8 cellular contexts compared by ENCODE assay signal in the genomic region with DNA sequence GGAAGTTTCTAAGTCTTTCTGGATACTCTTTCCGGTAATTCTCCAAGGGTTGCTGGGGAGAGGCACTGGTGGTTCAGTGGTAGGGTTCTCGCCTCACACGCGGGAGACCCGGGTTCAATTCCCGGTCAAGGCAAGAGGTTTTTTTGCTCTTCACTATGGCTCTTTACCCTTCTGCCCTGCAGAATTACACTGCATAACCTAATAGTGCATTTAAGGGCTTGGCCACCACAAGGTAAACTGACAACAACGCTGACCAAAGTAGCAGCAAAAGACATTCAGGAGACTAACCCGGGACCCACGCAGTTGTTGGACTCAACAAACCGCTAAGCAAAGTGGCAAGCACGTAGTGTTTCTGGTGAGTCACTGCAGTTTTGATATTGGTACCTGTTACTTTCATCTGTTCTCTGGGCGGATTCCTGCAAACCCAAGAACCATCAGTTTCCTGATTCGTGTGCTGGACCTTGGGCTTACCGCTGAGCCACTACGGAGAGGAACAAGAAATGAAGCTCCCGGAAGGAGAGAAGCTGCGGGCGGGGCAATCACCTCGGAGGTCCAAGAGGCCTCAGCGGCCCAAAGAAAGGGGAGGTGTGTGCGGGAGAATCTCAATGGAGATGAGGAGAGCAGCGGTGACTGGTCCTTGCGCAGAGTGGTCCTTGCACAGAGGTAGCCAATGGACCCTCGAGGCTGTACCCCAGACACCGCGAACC.
DNase-seq lines count a peak whose midpoint lies in the region; ATAC-seq, FAIRE-seq and TF ChIP-seq lines count a peak whose summit lies in the region.
"Not testable (repeated sequence)": the region's sequence is repeated elsewhere in the genome, so short reads cannot be mapped to it uniquely, and the experiment has no call there.

No MANE protein-coding gene starts in this region.

- not testable (repeated sequence) for H3K27me3 Mint-ChIP-seq in Caco-2 (ENCODE audit: insufficient read depth, unreplicated experiment); T-helper 17 cell; stimulated activated naive CD8-positive, alpha-beta T cell treated with anti-CD3 and anti-CD28 coated beads, Interleukin-15, amount 100 ng/mL, for 72 hours

- BruUV-seq in Caco-2 (replicated peaks; lab: Mats Ljungman, UMichigan) (TSS peak; percentile 100), mammary epithelial cell (replicated peaks; lab: Mats Ljungman, UMichigan) (TSS peak; percentile 99), HepG2 (replicated peaks; lab: Mats Ljungman, UMichigan) (TSS peak; percentile 96)

- H3K27ac Mint-ChIP-seq in Caco-2 (ENCODE audit: unreplicated experiment); T-helper 17 cell; stimulated activated naive CD8-positive, alpha-beta T cell treated with anti-CD3 and anti-CD28 coated beads, Interleukin-15, amount 100 ng/mL, for 72 hours: not testable (repeated sequence)

- POLR2A ChIA-PET in Caco-2 (lab: Charles Lee); HepG2 (lab: Yijun Ruan, JAX): not testable (repeated sequence)

- H4K20me1 ChIP-seq in mammary epithelial cell (ENCODE audit: insufficient read depth, low read length); HepG2 (ENCODE audit: insufficient read depth, low read length): not testable (repeated sequence)

- H3K4me2 ChIP-seq in mammary epithelial cell (ENCODE audit: insufficient read depth, low read depth, low read length); HepG2 (ENCODE audit: low read depth, low read length): not testable (repeated sequence)

- not testable (repeated sequence) for FAIRE-seq in HepG2 (lab: Jason Lieb, UNC)

- intact Hi-C loops in Caco-2 (cut with micrococcal nuclease; ENCODE audit: unreplicated experiment); mammary epithelial cell (cut with micrococcal nuclease); HepG2 (cut with micrococcal nuclease; ENCODE audit: unreplicated experiment): not testable (repeated sequence)

- CTCF ChIA-PET in Caco-2 (lab: Charles Lee); mammary epithelial cell (lab: Charles Lee; ENCODE audit: low non-redundant PET); HepG2 (lab: Yijun Ruan, JAX; ENCODE audit: low intra/inter-chr PET ratio, low total read pairs): not testable (repeated sequence)

- H3K36me3 Mint-ChIP-seq in Caco-2 (ENCODE audit: insufficient read depth, unreplicated experiment); T-helper 17 cell (ENCODE audit: low read depth): not testable (repeated sequence)

- not testable (repeated sequence) for H3K4me1 ChIP-seq in Caco-2; mammary epithelial cell (ENCODE audit: insufficient read depth, low read length); HepG2 (ENCODE audit: insufficient read depth, low read length)

- H3K27ac ChIP-seq in mammary epithelial cell (ENCODE audit: insufficient read depth, low read depth, low read length); HepG2 (ENCODE audit: extremely low read length, insufficient read depth, low read length): not testable (repeated sequence)

- TF ChIP-seq CTCF in Caco-2 (IDR thresholded peaks at IDR 0.05; ENCODE audit: insufficient read depth in 1 of 2, low read depth in 1 of 2, low read length in 1 of 2, severe bottlenecking in 1 of 2, unreplicated experiment in 1 of 2); mammary epithelial cell (conservative IDR thresholded peaks at IDR 0.05 in 1 of 2, IDR thresholded peaks at IDR 0.05 in 1 of 2; ENCODE audit: extremely low read depth in 1 of 2, insufficient read depth in 1 of 2, low read depth in 1 of 2, low read length in 2 of 2); HepG2 (CRISPR knock-in tag; IDR thresholded peaks at IDR 0.05): not testable (repeated sequence)

- ATAC-seq in GM19395 (IDR thresholded peaks at IDR 0.05; ENCODE audit: unreplicated experiment) (peak; percentile 46), HG02610 (IDR thresholded peaks at IDR 0.05; ENCODE audit: unreplicated experiment) (peak; percentile 77), HG03342 (IDR thresholded peaks at IDR 0.05; ENCODE audit: unreplicated experiment) (peak; percentile 60), T-helper 17 cell (peak; percentile 53), HepG2 (peak; percentile 75)
- ATAC-seq in stimulated activated naive CD8-positive, alpha-beta T cell treated with anti-CD3 and anti-CD28 coated beads, Interleukin-15, amount 100 ng/mL, for 72 hours: peak; percentile 94

- H3K9me3 ChIP-seq in Caco-2; T-helper 17 cell (ENCODE audit: control insufficient read depth, low read length, poor library complexity, severe bottlenecking); mammary epithelial cell (replicated peaks; ENCODE audit: insufficient read depth, low read length); HepG2 (ENCODE audit: low read length): not testable (repeated sequence)

- not testable (repeated sequence) for H3K4me1 Mint-ChIP-seq in Caco-2 (ENCODE audit: low read depth, unreplicated experiment); T-helper 17 cell
- H3K4me1 Mint-ChIP-seq in stimulated activated naive CD8-positive, alpha-beta T cell treated with anti-CD3 and anti-CD28 coated beads, Interleukin-15, amount 100 ng/mL, for 72 hours: peaks cover 11% of the 10 kb centered on the region

- not testable (repeated sequence) for TF ChIP-seq RAD21 in HepG2 (CRISPR knock-in tag; IDR thresholded peaks at IDR 0.05)

- not testable (repeated sequence) for H2AFZ ChIP-seq in mammary epithelial cell (ENCODE audit: low read depth, low read length); HepG2 (ENCODE audit: low read length)

- not testable (repeated sequence) for H3K27me3 ChIP-seq in Caco-2 (replicated peaks; ENCODE audit: control insufficient read depth, insufficient read depth, low read length); mammary epithelial cell (ENCODE audit: insufficient read depth, low read length); HepG2 (ENCODE audit: control insufficient read depth in 1 of 2, insufficient read depth in 2 of 2, low read length in 2 of 2)

- in situ Hi-C loops in mammary epithelial cell (cut with MboI; ENCODE audit: low sequenced_read_pairs in 2 of 2); HepG2 (cut with HindIII; ENCODE audit: extremely low pct_ligation_motif_present, low pct_unique_long_range_greater_than_20kb): not testable (repeated sequence)

- TF ChIP-seq EP300 in HepG2 (IDR thresholded peaks at IDR 0.05; ENCODE audit: low read depth in 2 of 2, low read length in 2 of 2); HepG2 (CRISPR knock-in tag; IDR thresholded peaks at IDR 0.05; ENCODE audit: borderline replicate concordance): not testable (repeated sequence)

- H3K4me3 Mint-ChIP-seq in Caco-2 (ENCODE audit: unreplicated experiment); T-helper 17 cell; stimulated activated naive CD8-positive, alpha-beta T cell treated with anti-CD3 and anti-CD28 coated beads, Interleukin-15, amount 100 ng/mL, for 72 hours: not testable (repeated sequence)

- not testable (repeated sequence) for DNase-seq in Caco-2; T-helper 17 cell; mammary epithelial cell; HepG2 (ENCODE audit: low spot score)
- peak in 1 of 2 donors; percentile 49 for DNase-seq in stimulated activated naive CD8-positive, alpha-beta T cell treated with anti-CD3 and anti-CD28 coated beads, Interleukin-15, amount 100 ng/mL, for 72 hours

- dilution Hi-C loops in mammary epithelial cell (cut with HindIII; ENCODE audit: low sequenced_read_pairs): not testable (repeated sequence)

- H3K79me2 ChIP-seq in mammary epithelial cell (ENCODE audit: insufficient read depth, low read length); HepG2 (ENCODE audit: insufficient read depth, low read length): not testable (repeated sequence)

- H3K36me3 ChIP-seq in Caco-2 (ENCODE audit: control insufficient read depth, insufficient read depth, low read length); mammary epithelial cell (ENCODE audit: insufficient read depth, low read length); HepG2 (replicated peaks in 1 of 2; ENCODE audit: control insufficient read depth in 1 of 2, insufficient read depth in 2 of 2, low read length in 2 of 2): not testable (repeated sequence)

- H3K4me3 ChIP-seq in Caco-2 (ENCODE audit: low read depth, low read length); mammary epithelial cell (replicated peaks in 1 of 3; ENCODE audit: insufficient read depth in 1 of 3, low read depth in 2 of 3, low read length in 3 of 3); HepG2 (replicated peaks in 1 of 3; ENCODE audit: insufficient read depth in 1 of 3, low read depth in 2 of 3, low read length in 3 of 3): not testable (repeated sequence)

- not testable (repeated sequence) for H3K9me3 Mint-ChIP-seq in Caco-2 (ENCODE audit: unreplicated experiment); stimulated activated naive CD8-positive, alpha-beta T cell treated with anti-CD3 and anti-CD28 coated beads, Interleukin-15, amount 100 ng/mL, for 72 hours

- 7% methylated on average over 3 of the region's 26 CpGs for WGBS in mammary epithelial cell (ENCODE audit: low coverage, missing lambda C conversion rate)
- WGBS in HepG2 (ENCODE audit: low lambda C conversion rate): no CpG with 5 or more reads among the region's 26 CpGs

- not testable (repeated sequence) for H3K9ac ChIP-seq in mammary epithelial cell (ENCODE audit: insufficient read depth, low read length); HepG2 (ENCODE audit: insufficient read depth, low read depth, low read length)

- not testable (repeated sequence) for TF ChIP-seq POLR2A in HepG2 (IDR thresholded peaks at IDR 0.05; ENCODE audit: insufficient read depth in 1 of 2, low read depth in 2 of 2, low read length in 2 of 2)
